ENCODE assay signal across 11 cellular contexts in genomic region chr12:53415752-53416389, GRCh38. TPM values are rescaled to one million over a fixed set of nuclear protein-coding genes. Genes with fewer than 3 reads are reported as not detected.
A peak's percentile ranks its signal among the peaks of the same experiment; 100 is the strongest.
DNase-seq lines count a peak whose midpoint lies in the region; ATAC-seq and TF ChIP-seq lines count a peak whose summit lies in the region.
"Not testable (repeated sequence)": the region's sequence is repeated elsewhere in the genome, so short reads cannot be mapped to it uniquely, and the experiment has no call there.
"Had no signal": no experiment of that assay in that cellular context is flagged by ENCODE, and none has a peak within 500 bp of the region (broad histone marks: within the 10 kb centered on the region; RNA-seq: fewer than 3 reads in every experiment).

No MANE protein-coding gene starts in this region.

- H3K4me3 ChIP-seq in BLaER1; HUES48 (ENCODE audit: low read depth, low read length); choroid plexus epithelial cell (ENCODE audit: low read depth, low read length): not testable (repeated sequence)

- H3K4me1 Mint-ChIP-seq in activated T-cell treated with anti-CD3 and anti-CD28 coated beads, Interleukin-2, amount 50 U/mL, for 24 hours (ENCODE audit: low read depth), result peaks cover 73% of the 10 kb centered on the region
- H3K4me1 Mint-ChIP-seq in natural killer cell, result peaks cover 13 to 15% of the 10 kb centered on the region in 2 donors
- H3K4me1 Mint-ChIP-seq in stimulated activated effector memory CD8-positive, alpha-beta T cell treated with anti-CD3 and anti-CD28 coated beads, Interleukin-12 subunit alpha, Interleukin-12 subunit beta, amount 100 ng/mL, for 72 hours, result peaks cover 26% of the 10 kb centered on the region

- peak; percentile 28 for ATAC-seq in left ventricle myocardium superior
- not testable (repeated sequence) for ATAC-seq in natural killer cell; stimulated activated effector memory CD8-positive, alpha-beta T cell treated with anti-CD3 and anti-CD28 coated beads, Interleukin-12 subunit alpha, Interleukin-12 subunit beta, amount 100 ng/mL, for 72 hours

- not testable (repeated sequence) for TF ChIP-seq CTCF in choroid plexus epithelial cell (conservative IDR thresholded peaks at IDR 0.05; ENCODE audit: low read depth, low read length); natural killer cell (IDR thresholded peaks at IDR 0.05)

- peak overlapping the region; percentile 20 for H3K27ac Mint-ChIP-seq in activated T-cell treated with anti-CD3 and anti-CD28 coated beads, Interleukin-2, amount 50 U/mL, for 24 hours
- peak overlapping the region; percentile 58 to 67 for H3K27ac Mint-ChIP-seq in natural killer cell
- H3K27ac Mint-ChIP-seq in stimulated activated effector memory CD8-positive, alpha-beta T cell treated with anti-CD3 and anti-CD28 coated beads, Interleukin-12 subunit alpha, Interleukin-12 subunit beta, amount 100 ng/mL, for 72 hours, result peak overlapping the region; percentile 74

- peaks cover 34% of the 10 kb centered on the region for H3K36me3 ChIP-seq in BLaER1
- H3K36me3 ChIP-seq in HUES48 (ENCODE audit: control insufficient read depth, insufficient read depth, low read length), result peaks cover 31% of the 10 kb centered on the region

- H3K9me3 ChIP-seq in BLaER1; HUES48 (ENCODE audit: control insufficient read depth, insufficient read depth, low read length): not testable (repeated sequence)

- not testable (repeated sequence) for H4K20me1 ChIP-seq in BLaER1

- H3K4me1 ChIP-seq in BLaER1 (peaks cover 94% of the 10 kb centered on the region), HUES48 (ENCODE audit: control insufficient read depth, insufficient read depth, low read length) (peaks cover 17% of the 10 kb centered on the region)

- H3K4me3 Mint-ChIP-seq in activated T-cell treated with anti-CD3 and anti-CD28 coated beads, Interleukin-2, amount 50 U/mL, for 24 hours; natural killer cell; stimulated activated effector memory CD8-positive, alpha-beta T cell treated with anti-CD3 and anti-CD28 coated beads, Interleukin-12 subunit alpha, Interleukin-12 subunit beta, amount 100 ng/mL, for 72 hours: not testable (repeated sequence)

- H3K27ac ChIP-seq in BLaER1, result not testable (repeated sequence)
- peak overlapping the region; percentile 75 for H3K27ac ChIP-seq in HUES48 (ENCODE audit: low read depth, low read length)

- H3K4me2 ChIP-seq in BLaER1, result peak overlapping the region; percentile 2

- intact Hi-C loops in left ventricle myocardium superior (cut with micrococcal nuclease); natural killer cell (cut with micrococcal nuclease): not testable (repeated sequence)

- H3K27me3 ChIP-seq in BLaER1; HUES48 (ENCODE audit: control insufficient read depth, insufficient read depth, low read length): not testable (repeated sequence)

- not testable (repeated sequence) for H3K9ac ChIP-seq in BLaER1; HUES48 (ENCODE audit: low read depth, low read length)

- not testable (repeated sequence) for H3K27me3 Mint-ChIP-seq in activated T-cell treated with anti-CD3 and anti-CD28 coated beads, Interleukin-2, amount 50 U/mL, for 24 hours; natural killer cell (ENCODE audit: low read depth in 2 of 2)

- DNase-seq in NCI-H82 treated with DMSO at 0.1 percent for 48 hours (lab: John Stamatoyannopoulos, UW; ENCODE audit: unreplicated experiment), result peak; percentile 96
- not testable (repeated sequence) for DNase-seq in activated T-cell treated with anti-CD3 and anti-CD28 coated beads, Interleukin-2, amount 50 U/mL, for 24 hours; left ventricle myocardium superior; natural killer cell; stimulated activated effector memory CD8-positive, alpha-beta T cell treated with anti-CD3 and anti-CD28 coated beads, Interleukin-12 subunit alpha, Interleukin-12 subunit beta, amount 100 ng/mL, for 72 hours (ENCODE audit: low spot score in 2 of 2)
- DNase-seq in choroid plexus epithelial cell (ENCODE audit: low read depth), result peak; percentile 45

- H3K36me3 Mint-ChIP-seq in activated T-cell treated with anti-CD3 and anti-CD28 coated beads, Interleukin-2, amount 50 U/mL, for 24 hours (ENCODE audit: low read depth), result peaks cover 38% of the 10 kb centered on the region
- H3K36me3 Mint-ChIP-seq in natural killer cell, result not testable (repeated sequence)
- H3K36me3 Mint-ChIP-seq in stimulated activated effector memory CD8-positive, alpha-beta T cell treated with anti-CD3 and anti-CD28 coated beads, Interleukin-12 subunit alpha, Interleukin-12 subunit beta, amount 100 ng/mL, for 72 hours, result peaks cover 41% of the 10 kb centered on the region

- not testable (repeated sequence) for H3K9me3 Mint-ChIP-seq in activated T-cell treated with anti-CD3 and anti-CD28 coated beads, Interleukin-2, amount 50 U/mL, for 24 hours; natural killer cell; stimulated activated effector memory CD8-positive, alpha-beta T cell treated with anti-CD3 and anti-CD28 coated beads, Interleukin-12 subunit alpha, Interleukin-12 subunit beta, amount 100 ng/mL, for 72 hours

RNA-seq across cellular contexts. Expression of gene AMHR2, which starts 7.8 kb away (rescaled TPM):
- total RNA-seq in left ventricle myocardium superior (not detected), natural killer cell (not detected)
- total RNA-seq: aorta, endothelial cell of umbilical vein, frontal cortex had no signal

RNA-seq across cellular contexts. Expression of gene PRR13, which starts 25.7 kb away (rescaled TPM):
- total RNA-seq in left ventricle myocardium superior (56.1 TPM), natural killer cell (100 to 1,000 TPM; 214 to 233 (median 231) TPM)

RNA-seq across cellular contexts. Expression of gene SP1, which starts 35.9 kb away (rescaled TPM):
- total RNA-seq in left ventricle myocardium superior (30.1 TPM), natural killer cell (10 to 100 TPM; 84.6 to 96.3 (median 88.5) TPM)

RNA-seq across cellular contexts. Expression of gene PCBP2, which starts 36.0 kb away (rescaled TPM):
- total RNA-seq in left ventricle myocardium superior (557 TPM), natural killer cell (1,000 to 10,000 TPM in 1 of 3 donors, 100 to 1,000 TPM in 2; 910 to 1,083 (median 943) TPM)

Comparison
In these comparisons a context has a peak if more than half of its experiments do, and no peak if none do; other contexts are left out.
1. H3K27ac Mint-ChIP-seq: peak in every context shown above with its lines; median percentile 74 in stimulated activated effector memory CD8-positive, alpha-beta T cell treated with anti-CD3 and anti-CD28 coated beads, Interleukin-12 subunit alpha, Interleukin-12 subunit beta, amount 100 ng/mL, for 72 hours; 62 in natural killer cell; 20 in activated T-cell treated with anti-CD3 and anti-CD28 coated beads, Interleukin-2, amount 50 U/mL, for 24 hours.